Comparison of ENCODE assay signal across 8 cellular contexts in the genomic region with DNA sequence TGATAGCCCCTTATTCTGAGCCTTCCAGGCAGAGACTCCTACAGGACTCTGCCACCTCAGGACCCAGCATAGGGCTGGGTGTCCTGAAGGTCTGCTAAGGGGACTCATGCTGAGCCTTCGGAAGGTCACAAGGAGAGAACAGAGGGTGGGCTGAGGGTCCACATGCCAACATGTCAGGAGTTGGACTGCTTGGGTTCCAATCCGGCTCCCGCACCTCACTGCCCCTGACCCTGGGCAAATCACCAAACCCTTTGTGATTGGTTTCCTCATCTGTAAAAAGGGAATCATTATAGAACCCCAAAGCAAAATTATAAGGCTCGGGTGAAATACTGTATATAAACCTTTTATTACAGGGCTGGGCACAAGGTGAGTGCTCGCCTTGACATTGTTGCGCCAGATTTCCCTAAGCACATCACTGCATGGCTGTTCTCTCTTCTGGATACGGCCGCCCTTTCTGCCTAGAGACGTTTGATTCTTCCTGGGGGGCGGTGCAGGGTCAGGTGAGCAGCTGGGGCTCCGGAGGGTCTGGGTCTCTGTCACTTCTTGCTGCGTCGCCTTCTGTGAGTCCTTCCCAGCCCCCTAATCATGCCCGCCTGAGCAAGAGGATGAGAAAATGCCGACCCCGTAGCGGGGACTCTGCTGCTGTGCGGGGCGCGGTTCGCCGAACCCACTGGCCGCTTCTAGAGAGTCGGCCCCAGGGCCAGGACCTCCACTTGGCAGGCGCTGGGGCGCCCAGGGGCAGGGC.
DNase-seq lines count a peak whose midpoint lies in the region; ATAC-seq and TF ChIP-seq lines count a peak whose summit lies in the region.

No MANE protein-coding gene starts in this region.

- H3K36me3 ChIP-seq in suprapubic skin = no peaks in the 10 kb centered on the region

- H3K27me3 ChIP-seq in suprapubic skin = no peaks in the 10 kb centered on the region

- no peaks in the 10 kb centered on the region for H3K36me3 Mint-ChIP-seq in activated CD4-positive, alpha-beta T cell treated with anti-CD3 and anti-CD28 coated beads, Interleukin-2, amount 10 ng/mL, durations not matched to agents 24 days and 14 days (ENCODE audit: low read depth)
- no peaks in the 10 kb centered on the region for H3K36me3 Mint-ChIP-seq in activated naive CD8-positive, alpha-beta T cell treated with anti-CD3 and anti-CD28 coated beads for 36 hours
- no peaks in the 10 kb centered on the region for H3K36me3 Mint-ChIP-seq in immature natural killer cell

- WGBS in suprapubic skin = 62% methylated on average over 10 of the region's 26 CpGs

- in situ Hi-C loops in KBM-7 (cut with MboI; ENCODE audit: low pct_unique_long_range_greater_than_20kb, low sequenced_read_pairs) = no loop called here

- no peak for TF ChIP-seq CTCF in suprapubic skin (IDR thresholded peaks at IDR 0.05)

- peak overlapping the region; percentile 85 for H3K4me3 Mint-ChIP-seq in activated CD4-positive, alpha-beta T cell treated with anti-CD3 and anti-CD28 coated beads, Interleukin-2, amount 10 ng/mL, durations not matched to agents 24 days and 14 days
- H3K4me3 Mint-ChIP-seq in activated naive CD8-positive, alpha-beta T cell treated with anti-CD3 and anti-CD28 coated beads for 36 hours = peak overlapping the region; percentile 81
- peak overlapping the region; percentile 87 to 91 (median 90) for H3K4me3 Mint-ChIP-seq in immature natural killer cell

- TF ChIP-seq EP300 in suprapubic skin (IDR thresholded peaks at IDR 0.05) = no peak

- peaks cover 5% of the 10 kb centered on the region for H3K9me3 Mint-ChIP-seq in activated CD4-positive, alpha-beta T cell treated with anti-CD3 and anti-CD28 coated beads, Interleukin-2, amount 10 ng/mL, durations not matched to agents 24 days and 14 days
- no peaks in the 10 kb centered on the region for H3K9me3 Mint-ChIP-seq in activated naive CD8-positive, alpha-beta T cell treated with anti-CD3 and anti-CD28 coated beads for 36 hours
- H3K9me3 Mint-ChIP-seq in immature natural killer cell = no peaks in the 10 kb centered on the region

- peaks cover 25% of the 10 kb centered on the region for H3K4me1 ChIP-seq in suprapubic skin

- no peaks in the 10 kb centered on the region for H3K9me3 ChIP-seq in suprapubic skin

- peaks cover 6% of the 10 kb centered on the region for H3K4me1 Mint-ChIP-seq in activated CD4-positive, alpha-beta T cell treated with anti-CD3 and anti-CD28 coated beads, Interleukin-2, amount 10 ng/mL, durations not matched to agents 24 days and 14 days
- H3K4me1 Mint-ChIP-seq in activated naive CD8-positive, alpha-beta T cell treated with anti-CD3 and anti-CD28 coated beads for 36 hours = peaks cover 4% of the 10 kb centered on the region
- peaks cover 6 to 13% of the 10 kb centered on the region in 2 donors for H3K4me1 Mint-ChIP-seq in immature natural killer cell

- ATAC-seq in GM21576 (IDR thresholded peaks at IDR 0.05; ENCODE audit: unreplicated experiment) = no peak

- intact Hi-C loops in activated CD4-positive, alpha-beta T cell treated with anti-CD3 and anti-CD28 coated beads, Interleukin-2, amount 10 ng/mL, durations not matched to agents 24 days and 14 days (cut with micrococcal nuclease) = loop anchor here (2.0 kb wide), 1 partner anchor 13 kb away; no protein-coding TSS in a partner anchor

- no peak for TF ChIP-seq POLR2A in suprapubic skin (IDR thresholded peaks at IDR 0.05)

- peak overlapping the region; percentile 61 for H3K4me3 ChIP-seq in suprapubic skin

- no peak overlapping the region for H3K27ac ChIP-seq in suprapubic skin

- H3K27ac Mint-ChIP-seq in activated CD4-positive, alpha-beta T cell treated with anti-CD3 and anti-CD28 coated beads, Interleukin-2, amount 10 ng/mL, durations not matched to agents 24 days and 14 days = no peak overlapping the region
- H3K27ac Mint-ChIP-seq in activated naive CD8-positive, alpha-beta T cell treated with anti-CD3 and anti-CD28 coated beads for 36 hours = no peak overlapping the region
- peak overlapping the region; percentile 78 to 95 (median 85) for H3K27ac Mint-ChIP-seq in immature natural killer cell

- DNase-seq in activated CD4-positive, alpha-beta T cell treated with anti-CD3 and anti-CD28 coated beads, Interleukin-2, amount 10 ng/mL, durations not matched to agents 24 days and 14 days = no peak
- DNase-seq in activated CD4-positive, alpha-beta T cell treated with anti-CD3 and anti-CD28 coated beads for 4 hours = no peak
- no peak for DNase-seq in activated naive CD8-positive, alpha-beta T cell treated with anti-CD3 and anti-CD28 coated beads for 36 hours
- DNase-seq in immature natural killer cell (no peak), suprapubic skin (ENCODE audit: low spot score in 2 of 2) (no peak), KBM-7 (no peak), NCI-H1417 (lab: John Stamatoyannopoulos, UW) (no peak)

- H3K27me3 Mint-ChIP-seq in activated CD4-positive, alpha-beta T cell treated with anti-CD3 and anti-CD28 coated beads, Interleukin-2, amount 10 ng/mL, durations not matched to agents 24 days and 14 days = peaks cover 27% of the 10 kb centered on the region
- H3K27me3 Mint-ChIP-seq in activated naive CD8-positive, alpha-beta T cell treated with anti-CD3 and anti-CD28 coated beads for 36 hours = peaks cover 5% of the 10 kb centered on the region
- peaks cover 2 to 7% (median 6%) of the 10 kb centered on the region in 3 donors for H3K27me3 Mint-ChIP-seq in immature natural killer cell (ENCODE audit: low read depth in 3 of 3)

Comparison
In these comparisons a context has a peak if more than half of its experiments do, and no peak if none do; other contexts are left out.
1. H3K27ac Mint-ChIP-seq: peak in immature natural killer cell (6 of 6); none in activated CD4-positive, alpha-beta T cell treated with anti-CD3 and anti-CD28 coated beads, Interleukin-2, amount 10 ng/mL, durations not matched to agents 24 days and 14 days (single experiment) and activated naive CD8-positive, alpha-beta T cell treated with anti-CD3 and anti-CD28 coated beads for 36 hours (single experiment).
2. Peak in every context shown above with its lines, with median percentiles within 50 percentile points of each other: H3K4me3 Mint-ChIP-seq.